11 cellular contexts compared by ENCODE assay signal in the genomic region with DNA sequence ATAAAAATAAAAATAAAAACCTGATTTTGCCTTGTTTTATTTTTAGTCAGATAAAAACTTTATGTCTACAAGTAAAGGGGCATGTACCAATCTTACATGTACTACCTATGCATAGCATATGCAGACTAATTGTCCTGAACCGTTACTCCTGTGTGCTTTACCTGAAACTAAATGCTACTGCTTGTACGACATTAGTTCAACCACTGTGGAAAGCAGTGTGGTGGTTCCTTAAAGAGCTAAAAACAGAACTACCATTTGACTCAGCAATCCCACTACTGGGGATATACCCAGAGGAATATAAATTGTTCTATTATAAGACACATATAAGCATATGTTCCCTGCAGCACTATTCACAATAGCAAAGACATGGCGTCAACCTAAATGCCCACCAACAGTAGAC.
"Had no signal": no experiment of that assay in that cellular context is flagged by ENCODE, and none has a peak within 500 bp of the region (broad histone marks: within the 10 kb centered on the region; RNA-seq: fewer than 3 reads in every experiment).

No MANE protein-coding gene starts in this region.

- H3K27ac Mint-ChIP-seq: GM23338, IgD-negative memory B cell had no signal

- H3K27ac ChIP-seq: HL-60, KMS-11 had no signal

- H3K4me3 Mint-ChIP-seq: GM23338, H9, IgD-negative memory B cell had no signal

- H3K9ac ChIP-seq: KMS-11 had no signal

- H2AFZ ChIP-seq: GM23338 had no signal

- DNase-seq: H9, HCEC 1CT, Karpas-422, KBM-7 had no signal

- H3K4me3 ChIP-seq: GM23338 had no signal

- ATAC-seq: GM23338, HepG2 had no signal

- H3K27me3 Mint-ChIP-seq: IgD-negative memory B cell had no signal

- H3K4me2 ChIP-seq: GM23338, KMS-11 had no signal

- H3K4me1 Mint-ChIP-seq: GM23338, H9 had no signal

- FAIRE-seq: H1, H54, HepG2 had no signal
